18 cellular contexts compared by ENCODE assay signal in the genomic region with DNA sequence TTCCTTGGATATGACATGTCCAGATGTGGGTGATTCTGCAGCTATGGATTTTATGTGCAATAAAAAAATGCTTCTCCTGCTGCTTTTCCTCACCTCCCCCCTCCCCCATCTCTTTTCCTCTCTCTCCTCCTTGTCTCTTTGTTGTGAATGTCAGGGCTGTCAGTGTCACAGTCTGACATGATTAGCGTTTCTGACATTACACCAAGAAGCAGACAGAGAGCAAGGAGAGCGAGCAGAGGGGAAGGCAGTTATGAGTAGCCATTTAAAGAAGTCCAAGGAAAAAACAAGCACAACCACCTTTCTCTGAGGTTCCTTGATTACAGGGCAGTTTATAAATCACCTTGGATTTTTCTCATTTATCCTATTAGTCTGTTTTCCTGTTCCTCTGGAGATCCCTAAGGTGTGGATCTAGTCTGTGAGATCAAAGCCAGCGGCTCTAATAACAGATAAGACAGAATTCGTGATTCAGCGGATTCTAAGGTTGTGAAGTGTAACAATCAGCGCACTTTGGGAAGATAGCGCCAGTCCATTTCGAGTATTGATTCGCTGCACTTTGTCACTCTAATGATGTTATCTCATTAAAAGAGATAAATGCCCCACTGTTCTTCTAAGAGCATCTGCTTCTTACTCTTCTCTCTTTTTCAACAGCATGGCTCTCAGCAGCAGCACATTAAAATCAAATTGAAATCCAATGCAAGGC.
A peak's percentile ranks its signal among the peaks of the same experiment; 100 is the strongest.
DNase-seq lines count a peak whose midpoint lies in the region; ATAC-seq and TF ChIP-seq lines count a peak whose summit lies in the region.
"Had no signal": no experiment of that assay in that cellular context is flagged by ENCODE, and none has a peak within 500 bp of the region (broad histone marks: within the 10 kb centered on the region; RNA-seq: fewer than 3 reads in every experiment).

No MANE protein-coding gene starts in this region.

- no peak overlapping the region for H2AK5ac ChIP-seq in mesendoderm (ENCODE audit: low read length)

- no peaks in the 10 kb centered on the region for H3K79me1 ChIP-seq in mesendoderm (ENCODE audit: low read length)

- no peak overlapping the region for H2BK15ac ChIP-seq in mesendoderm (replicated peaks; ENCODE audit: low read depth)

- no peak overlapping the region for H3K4me3 ChIP-seq in cardiac muscle cell
- H3K4me3 ChIP-seq in WERI-Rb-1 (ENCODE audit: low read depth, low read length) = peak overlapping the region; percentile 24
- no peak overlapping the region for H3K4me3 ChIP-seq in mesendoderm (ENCODE audit: low read length)
- H3K4me3 ChIP-seq: tibial artery had no signal

- H3K18ac ChIP-seq in mesendoderm (ENCODE audit: low read length) = no peak overlapping the region

- peak overlapping the region; percentile 35 for H3K4me3 Mint-ChIP-seq in type B pancreatic cell

- H3K4me1 ChIP-seq in cardiac muscle cell (ENCODE audit: low read depth) = peaks cover 25% of the 10 kb centered on the region
- H3K4me1 ChIP-seq in mesendoderm (ENCODE audit: control insufficient read depth, low read depth, low read length) = peaks cover 4% of the 10 kb centered on the region

- no peaks in the 10 kb centered on the region for H3K79me2 ChIP-seq in mesendoderm (ENCODE audit: control insufficient read depth, insufficient read depth, low read length)

- H3K4me2 ChIP-seq in mesendoderm (ENCODE audit: low read length) = no peak overlapping the region

- no peak overlapping the region for H3K56ac ChIP-seq in mesendoderm (ENCODE audit: low read length)

- peaks cover 18% of the 10 kb centered on the region for H3K36me3 Mint-ChIP-seq in type B pancreatic cell

- no peak overlapping the region for H4K5ac ChIP-seq in mesendoderm (ENCODE audit: low read length)

- no peak overlapping the region for H3K4ac ChIP-seq in mesendoderm (ENCODE audit: low read depth, low read length)

- no peak for ATAC-seq in HG02885 (IDR thresholded peaks at IDR 0.05; ENCODE audit: poor library complexity, unreplicated experiment)

- no peaks in the 10 kb centered on the region for H3K27me3 Mint-ChIP-seq in type B pancreatic cell

- TF ChIP-seq CTCF in cardiac muscle cell (IDR thresholded peaks at IDR 0.05; ENCODE audit: low read depth, low read length) (no peak), WERI-Rb-1 (IDR thresholded peaks at IDR 0.05; ENCODE audit: low read depth, low read length) (no peak), type B pancreatic cell (conservative IDR thresholded peaks at IDR 0.05) (no peak)

- H2BK120ac ChIP-seq in mesendoderm (ENCODE audit: low read depth, low read length) = no peak overlapping the region

- no peak overlapping the region for H4K8ac ChIP-seq in mesendoderm (ENCODE audit: low read depth, low read length)

- WGBS in mesendoderm (ENCODE audit: extremely low coverage, insufficient coverage, low lambda C conversion rate) = no CpG with 5 or more reads among the region's 9 CpGs

- H3K27ac ChIP-seq in cardiac muscle cell (peak overlapping the region; percentile 58), WERI-Rb-1 (peak overlapping the region; percentile 80), mesendoderm (ENCODE audit: low read depth, low read length) (no peak overlapping the region)
- H3K27ac ChIP-seq: tibial artery had no signal

- H3K27me3 ChIP-seq in cardiac muscle cell (no peaks in the 10 kb centered on the region), WERI-Rb-1 (ENCODE audit: insufficient read depth, low read depth, severe bottlenecking) (no peaks in the 10 kb centered on the region), mesendoderm (ENCODE audit: insufficient read depth, low read length, poor library complexity) (no peaks in the 10 kb centered on the region)
- H3K27me3 ChIP-seq: tibial artery had no signal

- H3K9me3 ChIP-seq in cardiac muscle cell (ENCODE audit: low read depth) (no peaks in the 10 kb centered on the region), WERI-Rb-1 (ENCODE audit: severe bottlenecking) (peaks cover 12% of the 10 kb centered on the region)
- H3K9me3 ChIP-seq: tibial artery had no signal

- intact Hi-C loops in cardiac septum (cut with DNase I) = no loop called here

- H3K27ac Mint-ChIP-seq in type B pancreatic cell = no peak overlapping the region
- H3K27ac Mint-ChIP-seq: HFFc6 had no signal

- H3K9ac ChIP-seq in mesendoderm (ENCODE audit: low read length) = no peak overlapping the region

- H3K9me3 Mint-ChIP-seq in type B pancreatic cell = peaks cover 8% of the 10 kb centered on the region
- H3K9me3 Mint-ChIP-seq: HFFc6 had no signal

- no peak overlapping the region for H3K23ac ChIP-seq in mesendoderm (ENCODE audit: low read length)

- no peak overlapping the region for H2BK5ac ChIP-seq in mesendoderm (ENCODE audit: low read length)

- H3K4me1 Mint-ChIP-seq in type B pancreatic cell (ENCODE audit: unreplicated experiment) = peaks cover 22% of the 10 kb centered on the region

- H3K36me3 ChIP-seq in cardiac muscle cell (no peaks in the 10 kb centered on the region), WERI-Rb-1 (peaks cover 3% of the 10 kb centered on the region; the same call in 1 of the 2 replicates), mesendoderm (ENCODE audit: control insufficient read depth, insufficient read depth, low read length) (no peaks in the 10 kb centered on the region)

- no peak for DNase-seq in cardiac muscle cell (ENCODE audit: low read depth in 1 of 2, low spot score in 1 of 2)
- no peak for DNase-seq in cardiac septum (ENCODE audit: low spot score)
- DNase-seq in WERI-Rb-1 = peak; percentile 47
- DNase-seq in mesendoderm = peak; percentile 67
- DNase-seq in type B pancreatic cell (ENCODE audit: extremely low spot score, unreplicated experiment) = no peak
- DNase-seq in DMS 273 (lab: John Stamatoyannopoulos, UW; ENCODE audit: unreplicated experiment) = no peak
- no peak for DNase-seq in SHP77 treated with DMSO at 0.1 percent for 48 hours (lab: John Stamatoyannopoulos, UW)
- DNase-seq: activated gamma-delta T cell treated with Interleukin-2 at 50 U/mL for 16 hours; AML-193; central memory CD4-positive, alpha-beta T cell; EL; HFFc6; midbrain; MV-4-11; NCI-H226; stimulated activated CD4-positive, alpha-beta T cell treated with anti-CD3 and anti-CD28 coated beads, Interleukin-15, amount 100 ng/mL, for 24 hours; tibial artery had no signal

Comparison
In these comparisons a context has a peak if more than half of its experiments do, and no peak if none do; other contexts are left out.
1. DNase-seq: peak in WERI-Rb-1 (single experiment) and mesendoderm (single experiment); none in cardiac muscle cell (0 of 2), cardiac septum (single experiment), type B pancreatic cell (single experiment), DMS 273 (single experiment) and SHP77 treated with DMSO at 0.1 percent for 48 hours (single experiment).